ENCODE assay signal across 26 cellular contexts in genomic region chr6:5150676-5151075, GRCh38.
"Had no signal": no experiment of that assay in that cellular context is flagged by ENCODE, and none has a peak within 500 bp of the region (broad histone marks: within the 10 kb centered on the region; RNA-seq: fewer than 3 reads in every experiment).

No MANE protein-coding gene starts in this region.

- H3K27me3 ChIP-seq: adrenal gland, body of pancreas, esophagus squamous epithelium, left lung, spleen, tibial nerve had no signal

- DNase-seq: activated CD4-positive, alpha-beta T cell treated with anti-CD3 and anti-CD28 coated beads for 36 hours; activated CD4-positive, CD25-positive, alpha-beta regulatory T cell; activated CD8-positive, alpha-beta memory T cell treated with anti-CD3 and anti-CD28 coated beads, Interleukin-2, amount 10 ng/mL, durations not matched to agents 7 days and 5 days; activated CD8-positive, alpha-beta T cell treated with anti-CD3 and anti-CD28 coated beads, Interleukin-2, amount 10 ng/mL, durations not matched to agents 7 days and 5 days; activated effector memory CD4-positive, alpha-beta T cell treated with Interleukin-2 at 50 U/mL for 16 hours; activated naive CD4-positive, alpha-beta T cell treated with Interleukin-2 at 50 U/mL for 16 hours; activated naive CD8-positive, alpha-beta T cell treated with anti-CD3 and anti-CD28 coated beads for 36 hours; activated T-cell treated with anti-CD3 and anti-CD28 coated beads, Interleukin-2, amount 50 U/mL, for 48 hours; adrenal gland; aorta; body of pancreas; dermis blood vessel endothelial cell; effector CD8-positive, alpha-beta T cell; esophagus squamous epithelium; foreskin melanocyte; left lung; lower lobe of right lung; mesenchymal stem cell; right cardiac atrium; spleen; stimulated activated naive CD4-positive, alpha-beta T cell had no signal

- H3K4me1 ChIP-seq: adrenal gland, body of pancreas, esophagus squamous epithelium, left lung, lower lobe of right lung, spleen had no signal

- FAIRE-seq: colon, endometrium, islet of Langerhans had no signal

- H3K27ac ChIP-seq: adrenal gland, body of pancreas, esophagus squamous epithelium, left lung, lower lobe of right lung, spleen, tibial nerve had no signal

- H3K36me3 ChIP-seq: adrenal gland, esophagus squamous epithelium, left lung, lower lobe of right lung, spleen, tibial nerve had no signal

- ATAC-seq: activated CD4-positive, alpha-beta T cell treated with anti-CD3 and anti-CD28 coated beads for 36 hours; activated CD8-positive, alpha-beta memory T cell treated with anti-CD3 and anti-CD28 coated beads, Interleukin-2, amount 10 ng/mL, durations not matched to agents 7 days and 5 days; activated CD8-positive, alpha-beta T cell treated with anti-CD3 and anti-CD28 coated beads, Interleukin-2, amount 10 ng/mL, durations not matched to agents 7 days and 5 days; body of pancreas; left lung; lower lobe of right lung; natural killer cell treated with Interleukin-12 subunit alpha and Interleukin-12 subunit beta and Interleukin-15 and Interleukin-18, amount 100 ng/mL, for 72 hours; right cardiac atrium had no signal

- H3K9me3 ChIP-seq: adrenal gland, body of pancreas, esophagus squamous epithelium, left lung, lower lobe of right lung, spleen, tibial nerve had no signal

- H3K4me3 ChIP-seq: adrenal gland, body of pancreas, esophagus squamous epithelium, left lung, lower lobe of right lung, spleen, tibial nerve had no signal
